Comparison of ENCODE assay signal across 11 cellular contexts in genomic region chr7:105906169-105906568, GRCh38.
"Had no signal": no experiment of that assay in that cellular context is flagged by ENCODE, and none has a peak within 500 bp of the region (broad histone marks: within the 10 kb centered on the region; RNA-seq: fewer than 3 reads in every experiment).

No MANE protein-coding gene starts in this region.

- H3K4me3 ChIP-seq: ascending aorta, gastrocnemius medialis, heart right ventricle, smooth muscle cell, stomach, thoracic aorta had no signal

- ATAC-seq: gastrocnemius medialis; heart right ventricle; natural killer cell treated with Interleukin-12 subunit alpha and Interleukin-12 subunit beta and Interleukin-15 and Interleukin-18, amount 100 ng/mL, for 72 hours; right cardiac atrium had no signal

- DNase-seq: gastrocnemius medialis, kidney glomerular epithelial cell, mesenchymal stem cell, occipital lobe, stomach had no signal
